In genomic region chr2:20126469-20126868, GRCh38 we compare ENCODE assay signal across 28 cellular contexts.
"Had no signal": no experiment of that assay in that cellular context is flagged by ENCODE, and none has a peak within 500 bp of the region (broad histone marks: within the 10 kb centered on the region; RNA-seq: fewer than 3 reads in every experiment).

No MANE protein-coding gene starts in this region.

- H3K36me3 Mint-ChIP-seq: activated naive CD4-positive, alpha-beta T cell treated with anti-CD3 and anti-CD28 coated beads, Interleukin-2, amount 50 U/mL, for 72 hours; brain had no signal

- H3K4me1 ChIP-seq: ascending aorta had no signal

- H3K4me1 Mint-ChIP-seq: activated B cell treated with CpG ODN at 0.5 μM for 24 hours; activated CD4-positive, alpha-beta T cell treated with anti-CD3 and anti-CD28 coated beads, Interleukin-2, amount 10 ng/mL, durations not matched to agents 24 days and 14 days; activated naive CD8-positive, alpha-beta T cell treated with anti-CD3 and anti-CD28 coated beads, Interleukin-2, amount 50 U/mL, for 24 hours; brain; IgD-negative memory B cell had no signal

- ATAC-seq: activated naive CD4-positive, alpha-beta T cell treated with anti-CD3 and anti-CD28 coated beads, Interleukin-2, amount 50 U/mL, for 72 hours; activated naive CD8-positive, alpha-beta T cell treated with anti-CD3 and anti-CD28 coated beads, Interleukin-2, amount 50 U/mL, for 24 hours; activated T-cell treated with anti-CD3 and anti-CD28 coated beads, Interleukin-2, amount 50 U/mL, for 4 hours; T-helper 17 cell had no signal

- H3K27ac ChIP-seq: ascending aorta, Peyer's patch, RWPE1 had no signal

- DNase-seq: activated B cell treated with CpG ODN at 0.5 μM for 24 hours; activated CD4-positive, alpha-beta T cell treated with anti-CD3 and anti-CD28 coated beads for 1 hour; activated CD4-positive, alpha-beta T cell treated with anti-CD3 and anti-CD28 coated beads, Interleukin-2, amount 10 ng/mL, durations not matched to agents 24 days and 14 days; activated CD4-positive, alpha-beta T cell treated with anti-CD3 and anti-CD28 coated beads, Interleukin-2, amount 50 U/mL, for 48 hours; activated effector memory CD4-positive, alpha-beta T cell treated with anti-CD3 and anti-CD28 coated beads, Interleukin-2, amount 50 U/mL, for 16 hours; activated naive CD4-positive, alpha-beta T cell treated with Interleukin-2 at 50 U/mL for 16 hours; activated naive CD8-positive, alpha-beta T cell treated with anti-CD3 and anti-CD28 coated beads, Interleukin-2, amount 50 U/mL, for 24 hours; activated T-cell treated with anti-CD3 and anti-CD28 coated beads, Interleukin-2, amount 50 U/mL, for 4 hours; amniotic stem cell; KG1; NCI-H1105; NCI-H1436; NCI-H1694 treated with DMSO at 0.1 percent for 48 hours; NCI-H2029 treated with DMSO at 0.1 percent for 48 hours; NCI-H345; NCI-H510A; NCI-H69; NK-92 treated with Interleukin-12 subunit alpha and Interleukin-12 subunit beta, amount 100 ng/mL, for 24 hours; OCI-M1; Peyer's patch; SHP77 treated with DMSO at 0.1 percent for 48 hours; T-helper 17 cell; T-helper 9 cell had no signal

- H3K27me3 ChIP-seq: ascending aorta, Peyer's patch had no signal

- H3K4me3 Mint-ChIP-seq: activated B cell treated with CpG ODN at 0.5 μM for 24 hours; activated CD4-positive, alpha-beta T cell treated with anti-CD3 and anti-CD28 coated beads, Interleukin-2, amount 10 ng/mL, durations not matched to agents 24 days and 14 days; activated naive CD8-positive, alpha-beta T cell treated with anti-CD3 and anti-CD28 coated beads, Interleukin-2, amount 50 U/mL, for 24 hours; activated T-cell treated with anti-CD3 and anti-CD28 coated beads, Interleukin-2, amount 50 U/mL, for 4 hours; brain; IgD-negative memory B cell; T-helper 17 cell had no signal

- H3K4me3 ChIP-seq: ascending aorta, Peyer's patch had no signal

- H3K9me3 ChIP-seq: ascending aorta, Peyer's patch had no signal

- H3K27me3 Mint-ChIP-seq: activated naive CD8-positive, alpha-beta T cell treated with anti-CD3 and anti-CD28 coated beads, Interleukin-2, amount 50 U/mL, for 24 hours had no signal

- H3K9me3 Mint-ChIP-seq: activated B cell treated with CpG ODN at 0.5 μM for 24 hours; activated CD4-positive, alpha-beta T cell treated with anti-CD3 and anti-CD28 coated beads, Interleukin-2, amount 10 ng/mL, durations not matched to agents 24 days and 14 days; activated naive CD4-positive, alpha-beta T cell treated with anti-CD3 and anti-CD28 coated beads, Interleukin-2, amount 50 U/mL, for 72 hours; activated naive CD8-positive, alpha-beta T cell treated with anti-CD3 and anti-CD28 coated beads, Interleukin-2, amount 50 U/mL, for 24 hours; activated T-cell treated with anti-CD3 and anti-CD28 coated beads, Interleukin-2, amount 50 U/mL, for 4 hours had no signal

- H3K27ac Mint-ChIP-seq: activated B cell treated with CpG ODN at 0.5 μM for 24 hours; activated CD4-positive, alpha-beta T cell treated with anti-CD3 and anti-CD28 coated beads, Interleukin-2, amount 10 ng/mL, durations not matched to agents 24 days and 14 days; activated naive CD4-positive, alpha-beta T cell treated with anti-CD3 and anti-CD28 coated beads, Interleukin-2, amount 50 U/mL, for 72 hours; activated naive CD8-positive, alpha-beta T cell treated with anti-CD3 and anti-CD28 coated beads, Interleukin-2, amount 50 U/mL, for 24 hours; brain; IgD-negative memory B cell; T-helper 17 cell had no signal

- H3K36me3 ChIP-seq: ascending aorta, Peyer's patch had no signal
